Comparison of ENCODE assay signal across 1 cellular context in genomic region chr7:133583545-133584171, GRCh38.
TF ChIP-seq lines count a peak whose summit lies in the region.

No MANE protein-coding gene starts in this region.

TF ChIP-seq in H1, 55 proteins besides CTCF, POLR2A, EP300 and RAD21 (continued from another document):
- TF ChIP-seq, protein P1, sequence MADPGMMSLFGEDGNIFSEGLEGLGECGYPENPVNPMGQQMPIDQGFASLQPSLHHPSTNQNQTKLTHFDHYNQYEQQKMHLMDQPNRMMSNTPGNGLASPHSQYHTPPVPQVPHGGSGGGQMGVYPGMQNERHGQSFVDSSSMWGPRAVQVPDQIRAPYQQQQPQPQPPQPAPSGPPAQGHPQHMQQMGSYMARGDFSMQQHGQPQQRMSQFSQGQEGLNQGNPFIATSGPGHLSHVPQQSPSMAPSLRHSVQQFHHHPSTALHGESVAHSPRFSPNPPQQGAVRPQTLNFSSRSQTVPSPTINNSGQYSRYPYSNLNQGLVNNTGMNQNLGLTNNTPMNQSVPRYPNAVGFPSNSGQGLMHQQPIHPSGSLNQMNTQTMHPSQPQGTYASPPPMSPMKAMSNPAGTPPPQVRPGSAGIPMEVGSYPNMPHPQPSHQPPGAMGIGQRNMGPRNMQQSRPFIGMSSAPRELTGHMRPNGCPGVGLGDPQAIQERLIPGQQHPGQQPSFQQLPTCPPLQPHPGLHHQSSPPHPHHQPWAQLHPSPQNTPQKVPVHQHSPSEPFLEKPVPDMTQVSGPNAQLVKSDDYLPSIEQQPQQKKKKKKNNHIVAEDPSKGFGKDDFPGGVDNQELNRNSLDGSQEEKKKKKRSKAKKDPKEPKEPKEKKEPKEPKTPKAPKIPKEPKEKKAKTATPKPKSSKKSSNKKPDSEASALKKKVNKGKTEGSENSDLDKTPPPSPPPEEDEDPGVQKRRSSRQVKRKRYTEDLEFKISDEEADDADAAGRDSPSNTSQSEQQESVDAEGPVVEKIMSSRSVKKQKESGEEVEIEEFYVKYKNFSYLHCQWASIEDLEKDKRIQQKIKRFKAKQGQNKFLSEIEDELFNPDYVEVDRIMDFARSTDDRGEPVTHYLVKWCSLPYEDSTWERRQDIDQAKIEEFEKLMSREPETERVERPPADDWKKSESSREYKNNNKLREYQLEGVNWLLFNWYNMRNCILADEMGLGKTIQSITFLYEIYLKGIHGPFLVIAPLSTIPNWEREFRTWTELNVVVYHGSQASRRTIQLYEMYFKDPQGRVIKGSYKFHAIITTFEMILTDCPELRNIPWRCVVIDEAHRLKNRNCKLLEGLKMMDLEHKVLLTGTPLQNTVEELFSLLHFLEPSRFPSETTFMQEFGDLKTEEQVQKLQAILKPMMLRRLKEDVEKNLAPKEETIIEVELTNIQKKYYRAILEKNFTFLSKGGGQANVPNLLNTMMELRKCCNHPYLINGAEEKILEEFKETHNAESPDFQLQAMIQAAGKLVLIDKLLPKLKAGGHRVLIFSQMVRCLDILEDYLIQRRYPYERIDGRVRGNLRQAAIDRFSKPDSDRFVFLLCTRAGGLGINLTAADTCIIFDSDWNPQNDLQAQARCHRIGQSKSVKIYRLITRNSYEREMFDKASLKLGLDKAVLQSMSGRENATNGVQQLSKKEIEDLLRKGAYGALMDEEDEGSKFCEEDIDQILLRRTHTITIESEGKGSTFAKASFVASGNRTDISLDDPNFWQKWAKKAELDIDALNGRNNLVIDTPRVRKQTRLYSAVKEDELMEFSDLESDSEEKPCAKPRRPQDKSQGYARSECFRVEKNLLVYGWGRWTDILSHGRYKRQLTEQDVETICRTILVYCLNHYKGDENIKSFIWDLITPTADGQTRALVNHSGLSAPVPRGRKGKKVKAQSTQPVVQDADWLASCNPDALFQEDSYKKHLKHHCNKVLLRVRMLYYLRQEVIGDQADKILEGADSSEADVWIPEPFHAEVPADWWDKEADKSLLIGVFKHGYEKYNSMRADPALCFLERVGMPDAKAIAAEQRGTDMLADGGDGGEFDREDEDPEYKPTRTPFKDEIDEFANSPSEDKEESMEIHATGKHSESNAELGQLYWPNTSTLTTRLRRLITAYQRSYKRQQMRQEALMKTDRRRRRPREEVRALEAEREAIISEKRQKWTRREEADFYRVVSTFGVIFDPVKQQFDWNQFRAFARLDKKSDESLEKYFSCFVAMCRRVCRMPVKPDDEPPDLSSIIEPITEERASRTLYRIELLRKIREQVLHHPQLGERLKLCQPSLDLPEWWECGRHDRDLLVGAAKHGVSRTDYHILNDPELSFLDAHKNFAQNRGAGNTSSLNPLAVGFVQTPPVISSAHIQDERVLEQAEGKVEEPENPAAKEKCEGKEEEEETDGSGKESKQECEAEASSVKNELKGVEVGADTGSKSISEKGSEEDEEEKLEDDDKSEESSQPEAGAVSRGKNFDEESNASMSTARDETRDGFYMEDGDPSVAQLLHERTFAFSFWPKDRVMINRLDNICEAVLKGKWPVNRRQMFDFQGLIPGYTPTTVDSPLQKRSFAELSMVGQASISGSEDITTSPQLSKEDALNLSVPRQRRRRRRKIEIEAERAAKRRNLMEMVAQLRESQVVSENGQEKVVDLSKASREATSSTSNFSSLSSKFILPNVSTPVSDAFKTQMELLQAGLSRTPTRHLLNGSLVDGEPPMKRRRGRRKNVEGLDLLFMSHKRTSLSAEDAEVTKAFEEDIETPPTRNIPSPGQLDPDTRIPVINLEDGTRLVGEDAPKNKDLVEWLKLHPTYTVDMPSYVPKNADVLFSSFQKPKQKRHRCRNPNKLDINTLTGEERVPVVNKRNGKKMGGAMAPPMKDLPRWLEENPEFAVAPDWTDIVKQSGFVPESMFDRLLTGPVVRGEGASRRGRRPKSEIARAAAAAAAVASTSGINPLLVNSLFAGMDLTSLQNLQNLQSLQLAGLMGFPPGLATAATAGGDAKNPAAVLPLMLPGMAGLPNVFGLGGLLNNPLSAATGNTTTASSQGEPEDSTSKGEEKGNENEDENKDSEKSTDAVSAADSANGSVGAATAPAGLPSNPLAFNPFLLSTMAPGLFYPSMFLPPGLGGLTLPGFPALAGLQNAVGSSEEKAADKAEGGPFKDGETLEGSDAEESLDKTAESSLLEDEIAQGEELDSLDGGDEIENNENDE (IDR thresholded peaks at IDR 0.05; ENCODE audit: insufficient replicate concordance, low read length): no peak
- TF ChIP-seq TCF12 (IDR thresholded peaks at IDR 0.05; ENCODE audit: low read depth, low read length): no peak
- no peak for TF ChIP-seq SRF (IDR thresholded peaks at IDR 0.05; ENCODE audit: low read depth, low read length)
- no peak for TF ChIP-seq POU5F1 (IDR thresholded peaks at IDR 0.05; ENCODE audit: low read depth, low read length)
- TF ChIP-seq NRF1 (IDR thresholded peaks at IDR 0.05; ENCODE audit: low read depth, low read length): no peak
- no peak for TF ChIP-seq SUZ12 (IDR thresholded peaks at IDR 0.05; ENCODE audit: low read length)
TF ChIP-seq in H1: peak in this region for 0.
